In genomic region chr17:16689731-16690281, GRCh38 we compare ENCODE assay signal across 8 cellular contexts. TPM values are rescaled to one million over a fixed set of nuclear protein-coding genes. Genes with fewer than 3 reads are reported as not detected.
DNase-seq lines count a peak whose midpoint lies in the region; ATAC-seq and TF ChIP-seq lines count a peak whose summit lies in the region.
"Not testable (repeated sequence)": the region's sequence is repeated elsewhere in the genome, so short reads cannot be mapped to it uniquely, and the experiment has no call there.

TSS of gene CCDC144A (plus strand) at chr17:16690241. CDS start at chr17:16690401, 160 bp downstream.

- TF ChIP-seq CTCF in GM12864 (IDR thresholded peaks at IDR 0.05; ENCODE audit: low read depth, low read length, missing control alignments) (peak; percentile 75), OCI-LY1 (IDR thresholded peaks at IDR 0.05; ENCODE audit: low read length) (peak; percentile 71), fibroblast of villous mesenchyme (IDR thresholded peaks at IDR 0.05; ENCODE audit: insufficient read depth, low read depth, low read length) (peak; percentile 47)

- peak within 1 kb of the TSS in 1 of 8 donors; percentile 29 for H3K4me3 Mint-ChIP-seq in naive B cell

- peak; percentile 50 to 52 for ATAC-seq in naive B cell (ENCODE audit: low read depth in 2 of 2)

- not testable (repeated sequence) for H3K36me3 Mint-ChIP-seq in naive B cell

- H3K36me3 ChIP-seq in OCI-LY1 (ENCODE audit: insufficient read depth, low read length), result not testable (repeated sequence)

- not testable (repeated sequence) for H3K9me3 Mint-ChIP-seq in naive B cell

- not testable (repeated sequence) for H2AFZ ChIP-seq in OCI-LY1 (ENCODE audit: low read length)

- not testable (repeated sequence) for H3K4me2 ChIP-seq in OCI-LY1 (ENCODE audit: low read length)

- not testable (repeated sequence) for H3K4me3 ChIP-seq in GM12864 (ENCODE audit: low read depth, low read length); OCI-LY1 (ENCODE audit: low read depth, low read length, poor library complexity, severe bottlenecking); fibroblast of villous mesenchyme (ENCODE audit: low read depth, low read length)

- not testable (repeated sequence) for H3K79me2 ChIP-seq in OCI-LY1 (ENCODE audit: insufficient read depth, low read length)

- not testable (repeated sequence) for H3K4me1 Mint-ChIP-seq in naive B cell

- not testable (repeated sequence) for H3K27ac ChIP-seq in OCI-LY1 (ENCODE audit: low read depth, low read length, poor library complexity, severe bottlenecking)

- H3F3A ChIP-seq in OCI-LY1 (ENCODE audit: insufficient read depth, low read length), result not testable (repeated sequence)

- H3K27me3 Mint-ChIP-seq in naive B cell, result not testable (repeated sequence)

- H3K4me1 ChIP-seq in OCI-LY1 (ENCODE audit: insufficient read depth, low read length, severe bottlenecking), result not testable (repeated sequence)

- DNase-seq in GM12864 (ENCODE audit: low read depth); ureter (ENCODE audit: low spot score): not testable (repeated sequence)
- peak; percentile 44 to 52 for DNase-seq in activated CD4-positive, alpha-beta T cell treated with anti-CD3 and anti-CD28 coated beads, Interleukin-2, amount 50 U/mL, for 24 hours (ENCODE audit: low read depth in 1 of 2, low spot score in 1 of 2)
- peak; percentile 57 for DNase-seq in activated naive CD8-positive, alpha-beta T cell treated with anti-CD3 and anti-CD28 coated beads, Interleukin-2, amount 50 U/mL, for 16 hours (ENCODE audit: low read depth, low spot score)
- peak; percentile 17 for DNase-seq in fibroblast of villous mesenchyme (ENCODE audit: low read depth)
- DNase-seq in naive B cell, result peak; percentile 23
- peak; percentile 56 for DNase-seq in stimulated activated CD4-positive, alpha-beta T cell treated with anti-CD3 and anti-CD28 coated beads, Interleukin-4, amount 100 ng/mL, for 1 hour

- H3K9me2 ChIP-seq in OCI-LY1 (ENCODE audit: low read depth, low read length), result not testable (repeated sequence)

- H4K20me1 ChIP-seq in OCI-LY1 (ENCODE audit: insufficient read depth, low read length), result not testable (repeated sequence)

- H3K9ac ChIP-seq in OCI-LY1 (ENCODE audit: low read length), result not testable (repeated sequence)

- H3K9me3 ChIP-seq in OCI-LY1 (ENCODE audit: low read length), result not testable (repeated sequence)

- peak within 1 kb of the TSS in 1 of 6 donors; percentile 73 for H3K27ac Mint-ChIP-seq in naive B cell

- not testable (repeated sequence) for H3K27me3 ChIP-seq in OCI-LY1 (ENCODE audit: insufficient read depth, low read length)

RNA-seq across cellular contexts. Expression of gene CCDC144A, which starts in this region (rescaled TPM):
- total RNA-seq in fibroblast of villous mesenchyme (10.3 and 13.8 TPM in 2 replicates), ureter (11.0 TPM)
- under 1 TPM in 2 of 6 donors, not detected in 4; 0.04 to 0.13 TPM for polyA plus RNA-seq in naive B cell (ENCODE audit: low read depth in 6 of 6)

Comparison
In these comparisons a context has a peak if more than half of its experiments do, and no peak if none do; other contexts are left out.
1. Peak in DNase-seq and ATAC-seq in naive B cell; RNA of the gene not detected or under 1 TPM.